8 cellular contexts compared by ENCODE assay signal in the genomic region with DNA sequence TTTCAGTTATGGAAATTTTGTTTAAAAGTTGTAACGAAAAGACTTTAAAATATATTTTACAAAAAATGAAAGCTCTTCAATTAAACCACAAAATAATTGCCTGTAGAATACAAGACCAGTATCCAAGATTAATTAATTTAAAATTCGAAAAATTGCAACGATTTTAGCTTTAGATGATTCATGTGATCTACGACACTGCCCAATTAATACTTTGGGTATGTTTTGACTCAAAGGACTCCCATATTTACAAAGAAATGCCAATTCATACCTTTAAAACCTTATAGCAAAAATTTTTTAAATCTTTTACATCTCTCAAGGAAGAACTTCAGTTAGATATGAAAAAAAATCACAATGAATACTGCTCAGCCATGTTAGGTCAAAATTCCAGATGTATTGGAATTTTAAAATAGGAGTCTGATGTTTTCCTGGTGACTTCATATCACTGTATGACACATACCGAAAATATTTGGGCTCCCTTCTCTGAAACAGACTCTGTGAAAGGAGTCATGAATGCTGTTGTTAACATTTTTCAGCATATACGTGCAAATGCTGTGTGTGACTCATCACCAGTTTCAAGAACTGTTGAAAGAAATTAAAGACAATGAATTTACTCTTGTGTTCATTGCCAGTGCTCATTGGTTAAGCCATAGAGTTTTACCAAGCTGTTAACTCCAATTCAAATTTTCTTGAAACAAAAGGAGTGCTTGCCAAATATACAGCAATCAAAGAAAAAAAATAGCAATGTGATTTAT. TPM values are rescaled to one million over a fixed set of nuclear protein-coding genes. Genes with fewer than 3 reads are reported as not detected.
DNase-seq lines count a peak whose midpoint lies in the region; TF ChIP-seq lines count a peak whose summit lies in the region.

No MANE protein-coding gene starts in this region.

- WGBS in stomach, 5 donors = 36 to 50% (median 46%) methylated on average over 6 of the region's 6 CpGs

- H3K27ac ChIP-seq in stomach = peak overlapping the region in 3 of 5 donors; percentile 20 to 35 (median 33)

- DNase-seq in ELR (ENCODE audit: low read depth) (peak; percentile 97), HCEC 1CT (peak; percentile 91), RPMI7951 (ENCODE audit: low read depth) (peak; percentile 96), fibroblast of peridontal ligament (ENCODE audit: extremely low read depth) (peak; percentile 96), stomach (no peak), SHP77 treated with DMSO at 0.1 percent for 48 hours (lab: John Stamatoyannopoulos, UW) (no peak), Ammon's horn (ENCODE audit: low spot score) (no peak), GDM1 (lab: John Stamatoyannopoulos, UW) (no peak)

- no peak for TF ChIP-seq EP300 in stomach (IDR thresholded peaks at IDR 0.05)

- no peak overlapping the region for H3K4me3 ChIP-seq in stomach

- TF ChIP-seq CTCF in stomach (IDR thresholded peaks at IDR 0.05) = no peak

- H3K36me3 ChIP-seq in stomach = no peaks in the 10 kb centered on the region

- no peaks in the 10 kb centered on the region for H3K27me3 ChIP-seq in stomach

- no peaks in the 10 kb centered on the region for H3K4me1 ChIP-seq in stomach

- intact Hi-C loops in stomach (cut with DNase I; ENCODE audit: low total_unique reads) = no loop called here

- H3K9me3 ChIP-seq in stomach = no peaks in the 10 kb centered on the region

- TF ChIP-seq POLR2A in stomach (IDR thresholded peaks at IDR 0.05) = no peak

RNA-seq across cellular contexts. Expression of gene SMS, which starts 13.8 kb away (rescaled TPM):
- 225 and 246 TPM in 2 replicates for total RNA-seq in RPMI7951 (2014; rRNA removed; shearing (Covaris generic))
- total RNA-seq in stomach = 10 to 100 TPM in 4 of 5 donors, 1 to 10 TPM in 1; 9.6 to 75.8 (median 65.2) TPM
- 10 to 100 TPM; 41.2 to 48.8 (median 43.9) TPM for polyA plus RNA-seq in stomach

Comparison
In these comparisons a context has a peak if more than half of its experiments do, and no peak if none do; other contexts are left out.
1. DNase-seq: peak in ELR (single experiment), HCEC 1CT (single experiment), RPMI7951 (single experiment) and fibroblast of peridontal ligament (single experiment); none in stomach (single experiment), SHP77 treated with DMSO at 0.1 percent for 48 hours (single experiment), Ammon's horn (single experiment) and GDM1 (single experiment).